In genomic region chr22:49962012-49962750, GRCh38 we compare ENCODE assay signal across 2 cellular contexts.
A peak's percentile ranks its signal among the peaks of the same experiment; 100 is the strongest.
TF ChIP-seq lines count a peak whose summit lies in the region.

No MANE protein-coding gene starts in this region.

TF ChIP-seq in A549, 52 proteins besides CTCF, POLR2A, EP300 and RAD21:
- TF ChIP-seq MAX (IDR thresholded peaks at IDR 0.05): peak; percentile 39; the same call in 1 of the 2 replicates
- TF ChIP-seq KDM5A (IDR thresholded peaks at IDR 0.05): no peak

TF ChIP-seq in HepG2, 621 proteins besides CTCF, POLR2A, EP300 and RAD21 (continues in another document):
- 0 out of 2 replicates have a peak, but pooled peaks have one; percentile 40 for TF ChIP-seq ZNF746 (CRISPR knock-in tag; IDR thresholded peaks at IDR 0.05)
- TF ChIP-seq GPN1 (CRISPR knock-in tag; IDR thresholded peaks at IDR 0.05; ENCODE audit: borderline replicate concordance): no peak
- TF ChIP-seq ZNF280B (CRISPR knock-in tag; IDR thresholded peaks at IDR 0.05; ENCODE audit: borderline replicate concordance): 0 out of 2 replicates have a peak, but pooled peaks have one; percentile 68
- no peak for TF ChIP-seq SP2 (CRISPR knock-in tag; IDR thresholded peaks at IDR 0.05)
- TF ChIP-seq KDM5A (IDR thresholded peaks at IDR 0.05; ENCODE audit: borderline replicate concordance, low read length): peak; percentile 29; the same call in 1 of the 2 replicates
- no peak for TF ChIP-seq FOSL1 (CRISPR knock-in tag; IDR thresholded peaks at IDR 0.05; ENCODE audit: borderline replicate concordance)
- TF ChIP-seq PAXIP1 (CRISPR knock-in tag; conservative IDR thresholded peaks at IDR 0.05): peak; percentile 40
- peak; percentile 4; the same call in 1 of the 2 replicates for TF ChIP-seq MED1 (CRISPR knock-in tag; IDR thresholded peaks at IDR 0.05)
- TF ChIP-seq ZNF451 (CRISPR knock-in tag; IDR thresholded peaks at IDR 0.05): no peak
- peak; percentile 10; the same call in 1 of the 2 replicates for TF ChIP-seq HBP1 (CRISPR knock-in tag; IDR thresholded peaks at IDR 0.05; ENCODE audit: low read depth)
- TF ChIP-seq ZNF646 (CRISPR knock-in tag; IDR thresholded peaks at IDR 0.05): no peak
- TF ChIP-seq FOXK1 (CRISPR knock-in tag; IDR thresholded peaks at IDR 0.05; ENCODE audit: borderline replicate concordance, low read depth): peak; percentile 48; the same call in 1 of the 2 replicates
- TF ChIP-seq HDAC1 (CRISPR knock-in tag; IDR thresholded peaks at IDR 0.05): peak; percentile 56; the same call in 1 of the 2 replicates
- TF ChIP-seq ZGPAT (CRISPR knock-in tag; IDR thresholded peaks at IDR 0.05): peak; percentile 55; the same call in 1 of the 2 replicates
- TF ChIP-seq AKAP8 (CRISPR knock-in tag; IDR thresholded peaks at IDR 0.05): 0 out of 2 replicates have a peak, but pooled peaks have one; percentile 84
- TF ChIP-seq AGO1 (IDR thresholded peaks at IDR 0.05; ENCODE audit: low read depth, low read length, poor library complexity, severe bottlenecking): peak; percentile 94
- TF ChIP-seq ZNF609 (CRISPR knock-in tag; IDR thresholded peaks at IDR 0.05; ENCODE audit: borderline replicate concordance): no peak; the same call in 1 of the 2 replicates
- TF ChIP-seq ZSCAN25 (CRISPR knock-in tag; IDR thresholded peaks at IDR 0.05): peak; percentile 41; the same call in 1 of the 2 replicates
- TF ChIP-seq ZNF430 (CRISPR knock-in tag; IDR thresholded peaks at IDR 0.05): 0 out of 2 replicates have a peak, but pooled peaks have one; percentile 58
- TF ChIP-seq ZEB1 (IDR thresholded peaks at IDR 0.05; ENCODE audit: insufficient replicate concordance, low read depth): peak; percentile 64
- TF ChIP-seq ZNF512B (CRISPR knock-in tag; IDR thresholded peaks at IDR 0.05; ENCODE audit: borderline replicate concordance): 0 out of 2 replicates have a peak, but pooled peaks have one; percentile 47
- no peak for TF ChIP-seq ZNF883 (CRISPR knock-in tag; IDR thresholded peaks at IDR 0.05; ENCODE audit: not compliant biosample characterization)
- TF ChIP-seq CREM (IDR thresholded peaks at IDR 0.05): peak; percentile 45; the same call in 1 of the 2 replicates
- no peak for TF ChIP-seq CREM (CRISPR knock-in tag; IDR thresholded peaks at IDR 0.05)
- TF ChIP-seq MXD3 (CRISPR knock-in tag; IDR thresholded peaks at IDR 0.05): no peak
- no peak for TF ChIP-seq KLF15 (CRISPR knock-in tag; IDR thresholded peaks at IDR 0.05; ENCODE audit: borderline replicate concordance)
- TF ChIP-seq ZC3H13 (CRISPR knock-in tag; IDR thresholded peaks at IDR 0.05): 0 out of 2 replicates have a peak, but pooled peaks have one; percentile 28
- 0 out of 2 replicates have a peak, but pooled peaks have one; percentile 60 for TF ChIP-seq SPEN (CRISPR knock-in tag; IDR thresholded peaks at IDR 0.05; ENCODE audit: low read depth)
